8 cellular contexts compared by ENCODE assay signal in genomic region chr19:40663712-40664692, GRCh38. TPM values are rescaled to one million over a fixed set of nuclear protein-coding genes. Genes with fewer than 3 reads are reported as not detected.
DNase-seq lines count a peak whose midpoint lies in the region; ATAC-seq and TF ChIP-seq lines count a peak whose summit lies in the region.

No MANE protein-coding gene starts in this region.

- H3K56ac ChIP-seq in IMR-90 (ENCODE audit: extremely low read depth, insufficient read depth, low read length) = peak overlapping the region; percentile 70

- TF ChIP-seq RAD21 in IMR-90 (IDR thresholded peaks at IDR 0.05; ENCODE audit: low read length) = no peak

- no TSS peak for BruUV-seq in IMR-90 (replicated peaks; lab: Mats Ljungman, UMichigan)

- H3K27ac Mint-ChIP-seq in activated naive CD8-positive, alpha-beta T cell treated with anti-CD3 and anti-CD28 coated beads, Interleukin-2, amount 10 ng/mL, durations not matched to agents 7 days and 5 days = peak overlapping the region; percentile 45
- H3K27ac Mint-ChIP-seq in stimulated activated naive B cell treated with anti-CD40 and anti-IgM and Interleukin-4, amounts not matched to agents 10 μg/mL and 1 μg/mL and 100 μg/mL, for 72 hours = peak overlapping the region; percentile 86

- peaks cover 6% of the 10 kb centered on the region for H3K36me3 Mint-ChIP-seq in activated naive CD8-positive, alpha-beta T cell treated with anti-CD3 and anti-CD28 coated beads, Interleukin-2, amount 10 ng/mL, durations not matched to agents 7 days and 5 days
- peaks cover 14 to 19% of the 10 kb centered on the region in 2 donors for H3K36me3 Mint-ChIP-seq in stimulated activated naive B cell treated with anti-CD40 and anti-IgM and Interleukin-4, amounts not matched to agents 10 μg/mL and 1 μg/mL and 100 μg/mL, for 72 hours

- H4K20me1 ChIP-seq in IMR-90 (ENCODE audit: insufficient read depth, low read length) = no peaks in the 10 kb centered on the region

- peak overlapping the region; percentile 84 for H4K5ac ChIP-seq in IMR-90 (ENCODE audit: low read depth, low read length)

- peak overlapping the region; percentile 17 to 87 for H4K8ac ChIP-seq in IMR-90 (ENCODE audit: low read depth in 2 of 2, low read length in 2 of 2)

- H3K23ac ChIP-seq in IMR-90 (ENCODE audit: low read depth, low read length) = peak overlapping the region; percentile 99

- H3K4me3 Mint-ChIP-seq in activated naive CD8-positive, alpha-beta T cell treated with anti-CD3 and anti-CD28 coated beads, Interleukin-2, amount 10 ng/mL, durations not matched to agents 7 days and 5 days = peak overlapping the region; percentile 84
- peak overlapping the region; percentile 82 to 89 for H3K4me3 Mint-ChIP-seq in stimulated activated naive B cell treated with anti-CD40 and anti-IgM and Interleukin-4, amounts not matched to agents 10 μg/mL and 1 μg/mL and 100 μg/mL, for 72 hours

- H3K27ac ChIP-seq in IMR-90 (ENCODE audit: insufficient read depth, low read length) = peak overlapping the region; percentile 96

- CTCF ChIA-PET in IMR-90 (lab: Yijun Ruan, JAX) = interaction anchor here (0.6 to 1.5 kb wide), 11 partner anchors 9 to 311 kb away, joined by 3 to 10 read pairs (median 4); partner anchors contain the start of genes ACTMAP, RAB4B and SNRPA

- peak overlapping the region; percentile 88 for H2BK20ac ChIP-seq in IMR-90 (ENCODE audit: low read depth, low read length)

- peaks cover 12% of the 10 kb centered on the region for H3K9me1 ChIP-seq in IMR-90 (ENCODE audit: insufficient read depth, low read length)

- peak; percentile 4 for ATAC-seq in IMR-90 (ENCODE audit: low read depth)
- no peak for ATAC-seq in activated naive CD8-positive, alpha-beta T cell treated with anti-CD3 and anti-CD28 coated beads, Interleukin-2, amount 10 ng/mL, durations not matched to agents 7 days and 5 days (ENCODE audit: low read depth)
- peak; percentile 24 to 26 for ATAC-seq in stimulated activated naive B cell treated with anti-CD40 and anti-IgM and Interleukin-4, amounts not matched to agents 10 μg/mL and 1 μg/mL and 100 μg/mL, for 72 hours (replicated peaks)
- no peak for ATAC-seq in GM21825 (IDR thresholded peaks at IDR 0.05; ENCODE audit: unreplicated experiment)
- ATAC-seq in HG02884 (IDR thresholded peaks at IDR 0.05; ENCODE audit: unreplicated experiment) = no peak

- peak overlapping the region; percentile 97 for H3K14ac ChIP-seq in IMR-90 (replicated peaks; ENCODE audit: low read depth, low read length)

- peak overlapping the region; percentile 93 for H2AK9ac ChIP-seq in IMR-90 (replicated peaks; ENCODE audit: low read depth, low read length, poor library complexity)

- H3K9me3 ChIP-seq in BE2C = no peaks in the 10 kb centered on the region
- no peaks in the 10 kb centered on the region for H3K9me3 ChIP-seq in IMR-90 (ENCODE audit: control insufficient read depth, insufficient read depth, low read length)
- no peaks in the 10 kb centered on the region for H3K9me3 ChIP-seq in iPS-18c (ENCODE audit: control insufficient read depth, insufficient read depth, low read length)

- 0 out of 2 replicates have a peak, but pooled peaks have one; percentile 20 for TF ChIP-seq POLR2A in IMR-90 (IDR thresholded peaks at IDR 0.05; ENCODE audit: low read depth, low read length)

- peak overlapping the region; percentile 86 for H3K4me2 ChIP-seq in IMR-90 (ENCODE audit: low read depth, low read length)

- dilution Hi-C loops in IMR-90 (cut with HindIII; ENCODE audit: low sequenced_read_pairs, unreplicated experiment) = no loop called here

- H3K4me3 ChIP-seq in BE2C (ENCODE audit: low read depth, low read length) (peak overlapping the region; percentile 68), IMR-90 (ENCODE audit: insufficient read depth, low read depth, low read length) (peak overlapping the region; percentile 57), iPS-18c (ENCODE audit: insufficient read depth, low read depth, low read length) (peak overlapping the region; percentile 81; the same call in 1 of the 2 replicates)

- peak overlapping the region; percentile 85 for H3K9ac ChIP-seq in IMR-90 (ENCODE audit: low read depth, low read length)

- H3K79me1 ChIP-seq in IMR-90 (ENCODE audit: low read depth in 1 of 2, low read length in 2 of 2) = no peaks in the 10 kb centered on the region; a peak in 1 of 4 replicates

- intact Hi-C loops in IMR-90 (cut with micrococcal nuclease) = loop anchor here (1.0 to 5.0 kb wide), 4 partner anchors 38 to 308 kb away; no protein-coding TSS in a partner anchor

- 0% methylated on average over 1 of the region's 22 CpGs; no CpG with 5 or more reads in 1 of the 2 experiments for WGBS in IMR-90 (ENCODE audit: extremely low coverage in 2 of 2, insufficient read length in 1 of 2), 2 experiments

- H3K4me1 Mint-ChIP-seq in activated naive CD8-positive, alpha-beta T cell treated with anti-CD3 and anti-CD28 coated beads, Interleukin-2, amount 10 ng/mL, durations not matched to agents 7 days and 5 days = peaks cover 2% of the 10 kb centered on the region
- peaks cover 12 to 24% of the 10 kb centered on the region in 2 donors for H3K4me1 Mint-ChIP-seq in stimulated activated naive B cell treated with anti-CD40 and anti-IgM and Interleukin-4, amounts not matched to agents 10 μg/mL and 1 μg/mL and 100 μg/mL, for 72 hours

- H3K36me3 ChIP-seq in BE2C = no peaks in the 10 kb centered on the region; the same call in 1 of the 2 replicates
- H3K36me3 ChIP-seq in IMR-90 (ENCODE audit: control insufficient read depth, insufficient read depth, low read length) = peaks cover 19% of the 10 kb centered on the region

- peak overlapping the region; percentile 96 for H2AK5ac ChIP-seq in IMR-90 (ENCODE audit: low read depth, low read length)

- H3K27me3 Mint-ChIP-seq in activated naive CD8-positive, alpha-beta T cell treated with anti-CD3 and anti-CD28 coated beads, Interleukin-2, amount 10 ng/mL, durations not matched to agents 7 days and 5 days = no peaks in the 10 kb centered on the region
- H3K27me3 Mint-ChIP-seq in stimulated activated naive B cell treated with anti-CD40 and anti-IgM and Interleukin-4, amounts not matched to agents 10 μg/mL and 1 μg/mL and 100 μg/mL, for 72 hours = no peaks in the 10 kb centered on the region

- H3K27me3 ChIP-seq in BE2C (no peaks in the 10 kb centered on the region), IMR-90 (ENCODE audit: control insufficient read depth, insufficient read depth, low read length) (no peaks in the 10 kb centered on the region)

- peak overlapping the region; percentile 88 for H2BK120ac ChIP-seq in IMR-90 (ENCODE audit: low read depth, low read length)

- peak overlapping the region; percentile 93; the same call in 1 of the 3 replicates for H2BK15ac ChIP-seq in IMR-90 (ENCODE audit: low read depth, low read length)

- H3K4ac ChIP-seq in IMR-90 (ENCODE audit: low read depth, low read length) = peak overlapping the region; percentile 98

- H2AFZ ChIP-seq in IMR-90 (replicated peaks; ENCODE audit: low read length, poor library complexity) = peak overlapping the region; percentile 96

- TF ChIP-seq CTCF in BE2C (IDR thresholded peaks at IDR 0.05; ENCODE audit: low read depth, low read length) (no peak), IMR-90 (conservative IDR thresholded peaks at IDR 0.05; ENCODE audit: low read depth, low read length) (no peak)

- H3K4me1 ChIP-seq in BE2C (peaks cover 3% of the 10 kb centered on the region; the same call in 1 of the 2 replicates), IMR-90 (ENCODE audit: control insufficient read depth, insufficient read depth, low read length) (peaks cover 6% of the 10 kb centered on the region)

- H2BK5ac ChIP-seq in IMR-90 (ENCODE audit: low read depth, low read length, poor library complexity, severe bottlenecking) = peak overlapping the region; percentile 33

- POLR2A ChIA-PET in IMR-90 (lab: Charles Lee; ENCODE audit: unreplicated experiment) = interaction anchor here (1.2 kb wide), 1 partner anchor 18 kb away, joined by 4 read pairs; no protein-coding TSS in a partner anchor
- POLR2A ChIA-PET in activated naive CD8-positive, alpha-beta T cell treated with anti-CD3 and anti-CD28 coated beads, Interleukin-2, amount 10 ng/mL, durations not matched to agents 7 days and 5 days (lab: Charles Lee) = interaction anchor here (1.0 to 2.0 kb wide), 4 partner anchors 52 to 155 kb away, joined by 4 to 11 read pairs (median 6); partner anchors contain the start of genes COQ8B, EGLN2, ITPKC and RAB4B

- peaks cover under 1% of the 10 kb centered on the region for H3K9me3 Mint-ChIP-seq in activated naive CD8-positive, alpha-beta T cell treated with anti-CD3 and anti-CD28 coated beads, Interleukin-2, amount 10 ng/mL, durations not matched to agents 7 days and 5 days
- H3K9me3 Mint-ChIP-seq in stimulated activated naive B cell treated with anti-CD40 and anti-IgM and Interleukin-4, amounts not matched to agents 10 μg/mL and 1 μg/mL and 100 μg/mL, for 72 hours = no peaks in the 10 kb centered on the region

- in situ Hi-C loops in IMR-90 (cut with MboI; ENCODE audit: low sequenced_read_pairs) = loop anchor here (5.0 to 25.0 kb wide), 2 partner anchors 143 to 598 kb away; partner anchors contain the start of gene HNRNPUL1

- DNase-seq in BE2C (peak; percentile 44), IMR-90 (peak; percentile 50), dedifferentiated amniotic fluid mesenchymal stem cell (ENCODE audit: extremely low spot score) (no peak)
- DNase-seq in activated naive CD8-positive, alpha-beta T cell treated with anti-CD3 and anti-CD28 coated beads, Interleukin-2, amount 10 ng/mL, durations not matched to agents 7 days and 5 days = no peak
- DNase-seq in stimulated activated naive B cell treated with anti-CD40 and anti-IgM and Interleukin-4, amounts not matched to agents 10 μg/mL and 1 μg/mL and 100 μg/mL, for 72 hours = peak; percentile 23

- peak overlapping the region; percentile 76 for H3K18ac ChIP-seq in IMR-90 (ENCODE audit: low read depth, low read length)

- H4K91ac ChIP-seq in IMR-90 (ENCODE audit: insufficient read depth, low read depth, low read length) = peak overlapping the region; percentile 81

RNA-seq across cellular contexts. Expression of gene NUMBL, which starts 26.4 kb away (rescaled TPM):
- 30.6 TPM for polyA plus RNA-seq in BE2C (2012; ENCODE audit: insufficient read depth, insufficient read length, low read depth)
- total RNA-seq in IMR-90 (2012; rRNA removed) = 6.3 and 6.9 TPM in 2 replicates
- 29.0 and 29.8 TPM in 2 replicates for polyA plus RNA-seq in IMR-90 (2012; rRNA removed)
- polyA plus RNA-seq in IMR-90 (2012; cell fraction: cytosol; rRNA removed) = 45.8 and 88.1 TPM in 2 replicates
- 107 and 168 TPM in 2 replicates for polyA plus RNA-seq in IMR-90 (2012; cell fraction: nucleus; rRNA removed; ENCODE audit: low replicate concordance)
- 10 to 100 TPM in 1 of 2 experiments, 1 to 10 TPM in 1; 9.9 to 11.7 TPM for total RNA-seq in activated naive CD8-positive, alpha-beta T cell treated with anti-CD3 and anti-CD28 coated beads, Interleukin-2, amount 10 ng/mL, durations not matched to agents 7 days and 5 days

RNA-seq across cellular contexts. Expression of gene COQ8B, which starts 52.7 kb away (rescaled TPM):
- polyA plus RNA-seq in BE2C (2012; ENCODE audit: insufficient read depth, insufficient read length, low read depth) = 24.1 TPM
- 14.2 and 14.9 TPM in 2 replicates for total RNA-seq in IMR-90 (2012; rRNA removed)
- 23.2 and 23.5 TPM in 2 replicates for polyA plus RNA-seq in IMR-90 (2012; rRNA removed)
- polyA plus RNA-seq in IMR-90 (2012; cell fraction: cytosol; rRNA removed) = 12.9 and 22.5 TPM in 2 replicates
- 64.0 and 115 TPM in 2 replicates for polyA plus RNA-seq in IMR-90 (2012; cell fraction: nucleus; rRNA removed; ENCODE audit: low replicate concordance)
- total RNA-seq in activated naive CD8-positive, alpha-beta T cell treated with anti-CD3 and anti-CD28 coated beads, Interleukin-2, amount 10 ng/mL, durations not matched to agents 7 days and 5 days = 10 to 100 TPM; 35.8 to 36.8 TPM

RNA-seq across cellular contexts. Expression of gene ITPKC, which starts 52.9 kb away (rescaled TPM):
- polyA plus RNA-seq in BE2C (2012; ENCODE audit: insufficient read depth, insufficient read length, low read depth) = 8.8 TPM
- total RNA-seq in IMR-90 (2012; rRNA removed) = 7.7 and 8.6 TPM in 2 replicates
- 8.6 and 9.4 TPM in 2 replicates for polyA plus RNA-seq in IMR-90 (2012; rRNA removed)
- polyA plus RNA-seq in IMR-90 (2012; cell fraction: cytosol; rRNA removed) = 6.5 and 8.3 TPM in 2 replicates
- 6.8 and 11.6 TPM in 2 replicates for polyA plus RNA-seq in IMR-90 (2012; cell fraction: nucleus; rRNA removed; ENCODE audit: low replicate concordance)
- 1 to 10 TPM; 7.1 TPM for total RNA-seq in activated naive CD8-positive, alpha-beta T cell treated with anti-CD3 and anti-CD28 coated beads, Interleukin-2, amount 10 ng/mL, durations not matched to agents 7 days and 5 days

Comparison
In these comparisons a context has a peak if more than half of its experiments do, and no peak if none do; other contexts are left out.
1. DNase-seq: peak in BE2C (single experiment), IMR-90 (single experiment) and stimulated activated naive B cell treated with anti-CD40 and anti-IgM and Interleukin-4, amounts not matched to agents 10 μg/mL and 1 μg/mL and 100 μg/mL, for 72 hours (single experiment); none in activated naive CD8-positive, alpha-beta T cell treated with anti-CD3 and anti-CD28 coated beads, Interleukin-2, amount 10 ng/mL, durations not matched to agents 7 days and 5 days (single experiment) and dedifferentiated amniotic fluid mesenchymal stem cell (single experiment).
2. ATAC-seq: peak in IMR-90 (single experiment) and stimulated activated naive B cell treated with anti-CD40 and anti-IgM and Interleukin-4, amounts not matched to agents 10 μg/mL and 1 μg/mL and 100 μg/mL, for 72 hours (2 of 2); none in activated naive CD8-positive, alpha-beta T cell treated with anti-CD3 and anti-CD28 coated beads, Interleukin-2, amount 10 ng/mL, durations not matched to agents 7 days and 5 days (single experiment), GM21825 (single experiment) and HG02884 (single experiment).
3. Peak in every context shown above with its lines, with median percentiles within 50 percentile points of each other: H3K4me3 ChIP-seq.